ENCODE assay signal across 24 cellular contexts in the genomic region with DNA sequence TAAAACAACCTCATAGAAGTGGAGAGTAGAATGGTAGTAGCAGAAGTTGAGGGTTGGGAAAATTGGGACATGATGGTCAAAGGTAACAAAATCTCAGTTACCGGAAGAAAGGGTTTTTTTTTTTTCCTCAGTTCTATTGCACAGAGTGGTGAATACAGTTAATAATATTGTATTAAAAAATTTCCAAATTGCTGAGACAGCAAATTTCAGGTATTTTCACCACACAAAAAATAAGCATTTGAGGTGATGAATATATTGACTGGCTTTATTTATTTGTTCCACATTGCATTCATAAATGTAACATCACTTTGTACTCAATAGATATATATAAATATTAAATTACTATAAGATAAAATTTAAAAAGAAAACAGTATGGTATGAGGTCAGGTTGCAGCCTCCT.
DNase-seq lines count a peak whose midpoint lies in the region; ATAC-seq, FAIRE-seq and TF ChIP-seq lines count a peak whose summit lies in the region.
"Had no signal": no experiment of that assay in that cellular context is flagged by ENCODE, and none has a peak within 500 bp of the region (broad histone marks: within the 10 kb centered on the region; RNA-seq: fewer than 3 reads in every experiment).

No MANE protein-coding gene starts in this region.

- no peak overlapping the region for H3K9ac ChIP-seq in IMR-90 (ENCODE audit: low read depth, low read length)
- H3K9ac ChIP-seq in H1 (replicated peaks in 1 of 4; ENCODE audit: extremely low read depth in 1 of 4, low read depth in 3 of 4, low read length in 3 of 4): no peak overlapping the region
- H3K9ac ChIP-seq: BLaER1 had no signal

- H3K27ac ChIP-seq in A549: no peak overlapping the region
- H3K27ac ChIP-seq in IMR-90 (ENCODE audit: insufficient read depth, low read length): no peak overlapping the region
- H3K27ac ChIP-seq in H1 (ENCODE audit: low read depth, low read length): no peak overlapping the region
- H3K27ac ChIP-seq: BLaER1 had no signal

- DNase-seq in A549 (ENCODE audit: low read depth in 1 of 2, low spot score in 1 of 2) (no peak), IMR-90 (no peak), H1 (ENCODE audit: low read depth in 1 of 2, low spot score in 2 of 2) (no peak), NCI-H1092 treated with DMSO at 0.1 percent for 48 hours (lab: John Stamatoyannopoulos, UW) (no peak), cardiac septum (ENCODE audit: low spot score) (no peak)
- DNase-seq: 8988T; BE2C; C1 segment of cervical spinal cord; CD4-positive, alpha-beta memory T cell; CD4-positive, CD25-positive, alpha-beta regulatory T cell; CD8-positive, alpha-beta memory T cell; COR-L47; DMS 273 treated with DMSO at 0.1 percent for 48 hours; DMS153; DMS53; DMS79; DND-41; EL; GDM1 had no signal

- H3K18ac ChIP-seq in IMR-90 (ENCODE audit: low read depth, low read length) (no peak overlapping the region), H1 (ENCODE audit: extremely low read depth, low read length) (no peak overlapping the region)

- H2BK20ac ChIP-seq in IMR-90 (ENCODE audit: low read depth, low read length): no peak overlapping the region
- H2BK20ac ChIP-seq in H1 (ENCODE audit: low read length): no peak overlapping the region

- in situ Hi-C loops in IMR-90 (cut with MboI; ENCODE audit: low sequenced_read_pairs): no loop called here

- H2BK120ac ChIP-seq in IMR-90 (ENCODE audit: low read depth, low read length) (no peak overlapping the region), H1 (replicated peaks; ENCODE audit: low read depth, low read length) (no peak overlapping the region)

- BruUV-seq in IMR-90 (replicated peaks; lab: Mats Ljungman, UMichigan): no TSS peak

- H3K4me1 ChIP-seq in A549 (no peaks in the 10 kb centered on the region), IMR-90 (ENCODE audit: control insufficient read depth, insufficient read depth, low read length) (no peaks in the 10 kb centered on the region), H1 (replicated peaks in 1 of 4; ENCODE audit: control insufficient read depth in 3 of 4, insufficient read depth in 4 of 4, low read length in 3 of 4) (no peaks in the 10 kb centered on the region)
- H3K4me1 ChIP-seq: BE2C, BLaER1 had no signal

- no peaks in the 10 kb centered on the region for H3K36me3 ChIP-seq in IMR-90 (ENCODE audit: control insufficient read depth, insufficient read depth, low read length)
- 0 out of 8 replicates have a peak, but pooled peaks cover 0 to 3% (median 0%) of the 10 kb centered on the region in 4 experiments for H3K36me3 ChIP-seq in H1 (ENCODE audit: control insufficient read depth in 2 of 4, insufficient read depth in 4 of 4, low read length in 3 of 4)
- H3K36me3 ChIP-seq: BE2C, BLaER1 had no signal

- intact Hi-C loops in IMR-90 (cut with micrococcal nuclease): loop anchor here (10.0 kb wide), 1 partner anchor 61 kb away; no protein-coding TSS in a partner anchor
- intact Hi-C loops in cardiac septum (cut with DNase I): no loop called here

- H3K4me3 ChIP-seq in A549 (no peak overlapping the region), IMR-90 (ENCODE audit: insufficient read depth, low read depth, low read length) (no peak overlapping the region), H1 (ENCODE audit: extremely low read depth in 1 of 4, insufficient read depth in 2 of 4, low read depth in 3 of 4, low read length in 4 of 4) (no peak overlapping the region)
- H3K4me3 ChIP-seq: BLaER1, GM12878 had no signal

- H4K91ac ChIP-seq in IMR-90 (ENCODE audit: insufficient read depth, low read depth, low read length): no peak overlapping the region
- no peak overlapping the region for H4K91ac ChIP-seq in H1 (replicated peaks; ENCODE audit: insufficient read length, low read length)

- H4K8ac ChIP-seq in IMR-90 (ENCODE audit: low read depth in 2 of 2, low read length in 2 of 2): no peak overlapping the region
- no peak overlapping the region for H4K8ac ChIP-seq in H1 (ENCODE audit: extremely low read depth, insufficient read depth, low read length)

- H3K23ac ChIP-seq in IMR-90 (ENCODE audit: low read depth, low read length): no peak overlapping the region
- H3K23ac ChIP-seq in H1 (ENCODE audit: insufficient read length): no peak overlapping the region

- TF ChIP-seq POLR2A in A549 (IDR thresholded peaks at IDR 0.05; ENCODE audit: low read length) (no peak), IMR-90 (IDR thresholded peaks at IDR 0.05; ENCODE audit: low read depth, low read length) (no peak), H1 (IDR thresholded peaks at IDR 0.05; ENCODE audit: control extremely low read depth in 1 of 2, low read depth in 2 of 2, low read length in 2 of 2) (no peak)

- H3K23me2 ChIP-seq in H1 (ENCODE audit: low read depth, low read length): no peaks in the 10 kb centered on the region; the same call in 1 of the 2 replicates

- H3K56ac ChIP-seq in IMR-90 (ENCODE audit: extremely low read depth, insufficient read depth, low read length) (no peak overlapping the region), H1 (replicated peaks; ENCODE audit: insufficient read length, low read depth, low read length) (no peak overlapping the region)

- no peaks in the 10 kb centered on the region for H3K79me1 ChIP-seq in IMR-90 (ENCODE audit: low read depth in 1 of 2, low read length in 2 of 2)
- H3K79me1 ChIP-seq in H1 (ENCODE audit: low read depth, low read length): no peaks in the 10 kb centered on the region

- CTCF ChIA-PET in A549 (lab: Yijun Ruan, JAX) (no interaction called here), IMR-90 (lab: Yijun Ruan, JAX) (no interaction called here), H1 (lab: Charles Lee; ENCODE audit: partially characterized antibody) (no interaction called here)

- H3K14ac ChIP-seq in IMR-90 (replicated peaks; ENCODE audit: low read depth, low read length): no peak overlapping the region
- no peak overlapping the region for H3K14ac ChIP-seq in H1 (ENCODE audit: insufficient read length)

- no peak for TF ChIP-seq RAD21 in A549 (conservative IDR thresholded peaks at IDR 0.05 in 1 of 2, IDR thresholded peaks at IDR 0.05 in 1 of 2)
- TF ChIP-seq RAD21 in IMR-90 (IDR thresholded peaks at IDR 0.05; ENCODE audit: low read length): no peak
- no peak for TF ChIP-seq RAD21 in H1 (IDR thresholded peaks at IDR 0.05 in 1 of 2, conservative IDR thresholded peaks at IDR 0.05 in 1 of 2; ENCODE audit: low read depth in 2 of 2, low read length in 2 of 2)

- dilution Hi-C loops in IMR-90 (cut with HindIII; ENCODE audit: low sequenced_read_pairs, unreplicated experiment): no loop called here

- POLR2A ChIA-PET in A549 (lab: Yijun Ruan, JAX): no interaction called here
- POLR2A ChIA-PET in IMR-90 (lab: Charles Lee; ENCODE audit: unreplicated experiment): no interaction called here
- POLR2A ChIA-PET in H1 (lab: Charles Lee; ENCODE audit: partially characterized antibody): interaction anchor here (0.7 kb wide), 1 partner anchor 11 kb away, joined by 3 read pairs; no protein-coding TSS in a partner anchor

- H2BK15ac ChIP-seq in IMR-90 (ENCODE audit: low read depth, low read length): no peak overlapping the region
- H2BK15ac ChIP-seq in H1 (ENCODE audit: low read length): no peak overlapping the region

- no peak for FAIRE-seq in A549 (lab: Jason Lieb, UNC)
- no peak for FAIRE-seq in H1 (lab: Jason Lieb, UNC)
- FAIRE-seq: A204.1, GM12878, GM12892, GM18507 had no signal

- H3K9me3 ChIP-seq in A549 (0 out of 3 replicates have a peak, but pooled peaks cover 2% of the 10 kb centered on the region), IMR-90 (ENCODE audit: control insufficient read depth, insufficient read depth, low read length) (no peaks in the 10 kb centered on the region), H1 (ENCODE audit: insufficient read depth in 2 of 2, low read depth in 1 of 2, low read length in 1 of 2) (no peaks in the 10 kb centered on the region; a peak in 1 of 4 replicates)
- H3K9me3 ChIP-seq: BE2C, BLaER1 had no signal

- no peaks in the 10 kb centered on the region for H3K79me2 ChIP-seq in H1 (ENCODE audit: control insufficient read depth in 1 of 2, insufficient read depth in 2 of 2, low read length in 2 of 2)

- H2AFZ ChIP-seq in IMR-90 (replicated peaks; ENCODE audit: low read length, poor library complexity) (no peak overlapping the region), H1 (ENCODE audit: low read length) (no peak overlapping the region)

- no peak for ATAC-seq in A549
- no peak for ATAC-seq in IMR-90 (ENCODE audit: low read depth)
- ATAC-seq: GM12878 had no signal

- H3K4ac ChIP-seq in IMR-90 (ENCODE audit: low read depth, low read length): no peak overlapping the region
- H3K4ac ChIP-seq in H1 (replicated peaks; ENCODE audit: insufficient read length, low read depth, low read length): no peak overlapping the region

- H4K5ac ChIP-seq in IMR-90 (ENCODE audit: low read depth, low read length) (no peak overlapping the region), H1 (ENCODE audit: insufficient read length, low read depth, low read length) (no peak overlapping the region)

- H2AK5ac ChIP-seq in IMR-90 (ENCODE audit: low read depth, low read length) (no peak overlapping the region), H1 (ENCODE audit: low read depth, low read length) (no peak overlapping the region)

- WGBS in A549 (ENCODE audit: missing lambda C conversion rate): 6% methylated on average over 1 of the region's 1 CpG
- no CpG with 5 or more reads among the region's 1 CpG for WGBS in IMR-90 (ENCODE audit: extremely low coverage in 2 of 2, insufficient read length in 1 of 2), 2 experiments
- 82% methylated on average over 1 of the region's 1 CpG; no CpG with 5 or more reads in 1 of the 2 experiments for WGBS in H1 (ENCODE audit: extremely low coverage in 1 of 2, insufficient coverage in 1 of 2, insufficient read length in 1 of 2, insufficient replicate concordance in 2 of 2, low coverage in 1 of 2, low lambda C conversion rate in 2 of 2, missing lambda C conversion rate in 1 of 2), 2 experiments

- no peak overlapping the region for H3K4me2 ChIP-seq in A549
- no peak overlapping the region for H3K4me2 ChIP-seq in IMR-90 (ENCODE audit: low read depth, low read length)
- H3K4me2 ChIP-seq in H1 (ENCODE audit: insufficient read depth in 1 of 2, low read depth in 2 of 2, low read length in 2 of 2): no peak overlapping the region
- H3K4me2 ChIP-seq: BLaER1 had no signal

- no peak overlapping the region for H2AK9ac ChIP-seq in IMR-90 (replicated peaks; ENCODE audit: low read depth, low read length, poor library complexity)

- no peak for TF ChIP-seq CTCF in A549 (IDR thresholded peaks at IDR 0.05)
- TF ChIP-seq CTCF in IMR-90 (conservative IDR thresholded peaks at IDR 0.05; ENCODE audit: low read depth, low read length): no peak
- no peak for TF ChIP-seq CTCF in H1 (IDR thresholded peaks at IDR 0.05; ENCODE audit: control extremely low read depth in 1 of 3, insufficient read depth in 1 of 3, low read depth in 1 of 3, low read length in 3 of 3)

- H3K9me1 ChIP-seq in IMR-90 (ENCODE audit: insufficient read depth, low read length): no peaks in the 10 kb centered on the region

- H2BK5ac ChIP-seq in IMR-90 (ENCODE audit: low read depth, low read length, poor library complexity, severe bottlenecking) (no peak overlapping the region), H1 (ENCODE audit: low read depth, low read length) (no peak overlapping the region)

- H2BK12ac ChIP-seq in H1 (ENCODE audit: low read depth, low read length): no peak overlapping the region

- H3K27me3 ChIP-seq in IMR-90 (ENCODE audit: control insufficient read depth, insufficient read depth, low read length) (no peaks in the 10 kb centered on the region), H1 (replicated peaks in 1 of 4; ENCODE audit: control insufficient read depth in 3 of 4, extremely low read depth in 1 of 4, insufficient read depth in 3 of 4, low read length in 3 of 4) (no peaks in the 10 kb centered on the region)
- H3K27me3 ChIP-seq: BE2C, BLaER1 had no signal

- TF ChIP-seq EP300 in A549 (IDR thresholded peaks at IDR 0.05): no peak
- no peak for TF ChIP-seq EP300 in H1 (IDR thresholded peaks at IDR 0.05; ENCODE audit: borderline replicate concordance in 1 of 2, low read depth in 2 of 2, low read length in 2 of 2)

- no peaks in the 10 kb centered on the region for H4K20me1 ChIP-seq in IMR-90 (ENCODE audit: insufficient read depth, low read length)
- no peaks in the 10 kb centered on the region for H4K20me1 ChIP-seq in H1 (replicated peaks in 1 of 2; ENCODE audit: control insufficient read depth in 1 of 2, insufficient read depth in 2 of 2, low read length in 2 of 2)
- H4K20me1 ChIP-seq: BLaER1 had no signal

Comparison
In these comparisons a context has a peak if more than half of its experiments do, and no peak if none do; other contexts are left out.
1. Of the 18 proteins assayed by ChIP-seq in both H1 and A549: peak only in H1: none; only in A549: none; in both: MAFK; in neither: 17.